Comparison of ENCODE assay signal across 13 cellular contexts in genomic region chr4:46975841-46976551, GRCh38. TPM values are rescaled to one million over a fixed set of nuclear protein-coding genes. Genes with fewer than 3 reads are reported as not detected.
DNase-seq lines count a peak whose midpoint lies in the region; ATAC-seq and TF ChIP-seq lines count a peak whose summit lies in the region.
"Had no signal": no experiment of that assay in that cellular context is flagged by ENCODE, and none has a peak within 500 bp of the region (broad histone marks: within the 10 kb centered on the region; RNA-seq: fewer than 3 reads in every experiment).

No MANE protein-coding gene starts in this region.

- POLR2A ChIA-PET in CD8-positive, alpha-beta T cell (lab: Charles Lee): no interaction called here

- no peaks in the 10 kb centered on the region for H3K36me3 Mint-ChIP-seq in CD8-positive, alpha-beta T cell

- intact Hi-C loops in CD8-positive, alpha-beta T cell (cut with DNase I, micrococcal nuclease): no loop called here

- H3K27me3 ChIP-seq in GM06990 (replicated peaks; ENCODE audit: control insufficient read depth, insufficient read depth, low read length): no peaks in the 10 kb centered on the region
- H3K27me3 ChIP-seq in CD8-positive, alpha-beta T cell (ENCODE audit: insufficient read depth, low read length): no peaks in the 10 kb centered on the region

- H3K27me3 Mint-ChIP-seq in CD8-positive, alpha-beta T cell (ENCODE audit: low read depth): peaks cover 10% of the 10 kb centered on the region

- H3K4me1 Mint-ChIP-seq in CD8-positive, alpha-beta T cell (ENCODE audit: low read depth): no peaks in the 10 kb centered on the region

- TF ChIP-seq CTCF in GM06990 (IDR thresholded peaks at IDR 0.05; ENCODE audit: insufficient read depth, low read length, poor library complexity, severe bottlenecking): no peak
- TF ChIP-seq CTCF in CD8-positive, alpha-beta T cell (IDR thresholded peaks at IDR 0.05): no peak

- H3K4me3 Mint-ChIP-seq in CD8-positive, alpha-beta T cell: no peak overlapping the region

- H3K9me3 Mint-ChIP-seq in CD8-positive, alpha-beta T cell: no peaks in the 10 kb centered on the region

- H3K4me3 ChIP-seq in GM06990 (replicated peaks; ENCODE audit: low read depth, low read length): peak overlapping the region; percentile 13; the same call in 1 of the 2 replicates
- H3K4me3 ChIP-seq in SK-N-MC: peak overlapping the region; percentile 37
- no peak overlapping the region for H3K4me3 ChIP-seq in CD8-positive, alpha-beta T cell (ENCODE audit: low read depth, low read length)

- DNase-seq in GM06990 (ENCODE audit: extremely low read depth, insufficient read length) (peak; percentile 69), SK-N-MC (ENCODE audit: low read depth, low spot score) (no peak), D341Med (ENCODE audit: low spot score) (no peak), kidney tubule cell (ENCODE audit: low spot score) (no peak)
- no peak for DNase-seq in CD8-positive, alpha-beta T cell
- DNase-seq: NCI-H1694; stimulated activated CD4-positive, alpha-beta T cell treated with anti-CD3 and anti-CD28 coated beads, Interleukin-4, amount 100 ng/mL, for 24 hours; T-helper 9 cell had no signal

- H3K4me1 ChIP-seq in CD8-positive, alpha-beta T cell (ENCODE audit: insufficient read depth, low read length): no peaks in the 10 kb centered on the region

- H3K9me3 ChIP-seq in SK-N-MC (ENCODE audit: low read depth, low read length): no peaks in the 10 kb centered on the region
- no peaks in the 10 kb centered on the region for H3K9me3 ChIP-seq in CD8-positive, alpha-beta T cell (ENCODE audit: low read length)

- CTCF ChIA-PET in CD8-positive, alpha-beta T cell (lab: Charles Lee): no interaction called here

- ATAC-seq in GM21515 (IDR thresholded peaks at IDR 0.05; ENCODE audit: unreplicated experiment) (peak; percentile 62), HG03432 (IDR thresholded peaks at IDR 0.05; ENCODE audit: unreplicated experiment) (peak; percentile 65), HG03097 (IDR thresholded peaks at IDR 0.05; ENCODE audit: low FRiP score, unreplicated experiment) (no peak)
- ATAC-seq in CD8-positive, alpha-beta T cell: no peak

- no peaks in the 10 kb centered on the region for H3K36me3 ChIP-seq in GM06990 (ENCODE audit: control insufficient read depth, insufficient read depth, low read length)
- H3K36me3 ChIP-seq in SK-N-MC (ENCODE audit: insufficient read depth, low read length): no peaks in the 10 kb centered on the region
- no peaks in the 10 kb centered on the region for H3K36me3 ChIP-seq in CD8-positive, alpha-beta T cell (ENCODE audit: insufficient read depth, low read length)

- no peak overlapping the region for H3K9ac ChIP-seq in SK-N-MC (ENCODE audit: insufficient read length)

- no peak overlapping the region for H3K27ac ChIP-seq in SK-N-MC
- no peak overlapping the region for H3K27ac ChIP-seq in CD8-positive, alpha-beta T cell (ENCODE audit: low read depth, low read length)

- H3K27ac Mint-ChIP-seq in CD8-positive, alpha-beta T cell: no peak overlapping the region

RNA-seq across cellular contexts. Expression of gene GABRA4, which starts 17.4 kb away (rescaled TPM):
- not detected for total RNA-seq in CD8-positive, alpha-beta T cell
- total RNA-seq: OCI-LY7, posterior vena cava had no signal

RNA-seq across cellular contexts. Expression of gene GABRB1, which starts 55.4 kb away (rescaled TPM):
- total RNA-seq in CD8-positive, alpha-beta T cell: not detected
- total RNA-seq: OCI-LY7, posterior vena cava had no signal

Comparison
In these comparisons a context has a peak if more than half of its experiments do, and no peak if none do; other contexts are left out.
1. ATAC-seq: peak in GM21515 (single experiment) and HG03432 (single experiment); none in HG03097 (single experiment) and CD8-positive, alpha-beta T cell (single experiment).